ENCODE assay signal across 1 cellular context in genomic region chr19:33294058-33294798, GRCh38.
TF ChIP-seq lines count a peak whose summit lies in the region.

No MANE protein-coding gene starts in this region.

TF ChIP-seq in SK-N-SH treated with all-trans-retinoic acid at 6 μM for 48 hours, 23 proteins besides CTCF, POLR2A, EP300 and RAD21 (continued from another document):
- TF ChIP-seq PATZ1 (CRISPR knock-in tag; IDR thresholded peaks at IDR 0.05; ENCODE audit: borderline replicate concordance), result no peak
- TF ChIP-seq ZNF70 (CRISPR knock-in tag; IDR thresholded peaks at IDR 0.05), result no peak
- TF ChIP-seq PPARA (CRISPR knock-in tag; IDR thresholded peaks at IDR 0.05; ENCODE audit: borderline replicate concordance), result no peak
- TF ChIP-seq ZFP30 (CRISPR knock-in tag; IDR thresholded peaks at IDR 0.05), result no peak
- no peak for TF ChIP-seq CSDC2 (CRISPR knock-in tag; IDR thresholded peaks at IDR 0.05)
